ENCODE assay signal across 1 cellular context in genomic region chr20:49620364-49621240, GRCh38.
TF ChIP-seq lines count a peak whose summit lies in the region.

No MANE protein-coding gene starts in this region.

TF ChIP-seq in HepG2, 621 proteins besides CTCF, POLR2A, EP300 and RAD21 (continued from another document):
- TF ChIP-seq ZNF17 (CRISPR knock-in tag; IDR thresholded peaks at IDR 0.05): no peak
